8 cellular contexts compared by ENCODE assay signal in genomic region chr22:25564979-25565677, GRCh38. TPM values are rescaled to one million over a fixed set of nuclear protein-coding genes. Genes with fewer than 3 reads are reported as not detected.
A peak's percentile ranks its signal among the peaks of the same experiment; 100 is the strongest.
DNase-seq lines count a peak whose midpoint lies in the region; ATAC-seq lines count a peak whose summit lies in the region.

No MANE protein-coding gene starts in this region.

- no peaks in the 10 kb centered on the region for H3K36me3 ChIP-seq in MG63
- no peaks in the 10 kb centered on the region for H3K36me3 ChIP-seq in skeletal muscle satellite cell (ENCODE audit: insufficient read depth, low read length)

- H3K4me3 ChIP-seq in MG63 (peak overlapping the region; percentile 41), iPS-11a (ENCODE audit: low read depth, low read length) (peak overlapping the region; percentile 76), skeletal muscle satellite cell (ENCODE audit: low read length) (peak overlapping the region; percentile 83)

- DNase-seq in AG08396 (ENCODE audit: low spot score), result peak; percentile 44
- DNase-seq in MG63, result peak; percentile 10
- DNase-seq in activated naive CD4-positive, alpha-beta T cell treated with anti-CD3 and anti-CD28 coated beads, Interleukin-2, amount 50 U/mL, for 72 hours (ENCODE audit: low spot score in 2 of 2), result peak; percentile 20 to 56
- DNase-seq in NCI-H2081 treated with DMSO at 0.1 percent for 48 hours (lab: John Stamatoyannopoulos, UW), result no peak
- DNase-seq in kidney glomerular epithelial cell (lab: John Stamatoyannopoulos, UW), result no peak

- peaks cover 11 to 20% of the 10 kb centered on the region in 2 donors for H3K36me3 Mint-ChIP-seq in activated naive CD4-positive, alpha-beta T cell treated with anti-CD3 and anti-CD28 coated beads, Interleukin-2, amount 50 U/mL, for 72 hours

- H3K9me3 ChIP-seq in MG63, result no peaks in the 10 kb centered on the region
- H3K9me3 ChIP-seq in skeletal muscle satellite cell (replicated peaks; ENCODE audit: low read length), result no peaks in the 10 kb centered on the region

- peak overlapping the region; percentile 63 for H3K9ac ChIP-seq in skeletal muscle satellite cell (ENCODE audit: low read depth, low read length)

- H3K4me2 ChIP-seq in skeletal muscle satellite cell (ENCODE audit: low read length), result peak overlapping the region; percentile 86

- H3K27ac Mint-ChIP-seq in activated naive CD4-positive, alpha-beta T cell treated with anti-CD3 and anti-CD28 coated beads, Interleukin-2, amount 50 U/mL, for 72 hours, result peak overlapping the region; percentile 78 to 80

- ATAC-seq in GM19324 (IDR thresholded peaks at IDR 0.05; ENCODE audit: low FRiP score, unreplicated experiment), result peak; percentile 13
- ATAC-seq in activated naive CD4-positive, alpha-beta T cell treated with anti-CD3 and anti-CD28 coated beads, Interleukin-2, amount 50 U/mL, for 72 hours, result peak; percentile 30 to 50

- peaks cover 35% of the 10 kb centered on the region for H3K27me3 ChIP-seq in MG63
- H3K27me3 ChIP-seq in skeletal muscle satellite cell (ENCODE audit: control insufficient read depth, insufficient read depth, low read length), result peaks cover 58% of the 10 kb centered on the region

- H3K9me3 Mint-ChIP-seq in activated naive CD4-positive, alpha-beta T cell treated with anti-CD3 and anti-CD28 coated beads, Interleukin-2, amount 50 U/mL, for 72 hours, result no peaks in the 10 kb centered on the region

- peaks cover 14% of the 10 kb centered on the region for H3K4me1 ChIP-seq in skeletal muscle satellite cell (ENCODE audit: control insufficient read depth, insufficient read depth, low read length)

RNA-seq across cellular contexts. Expression of gene GRK3, which starts 0.7 kb away (rescaled TPM):
- total RNA-seq in MG63 (2014; rRNA removed; shearing (Covaris generic); ENCODE audit: low replicate concordance), result 0.02 and 1.3 TPM in 2 replicates
- total RNA-seq in activated naive CD4-positive, alpha-beta T cell treated with anti-CD3 and anti-CD28 coated beads, Interleukin-2, amount 50 U/mL, for 72 hours, result 10 to 100 TPM; 13.6 to 31.6 TPM
- 1.7 and 2.5 TPM in 2 replicates for total RNA-seq in skeletal muscle satellite cell (2012; rRNA removed)

Comparison
In these comparisons a context has a peak if more than half of its experiments do, and no peak if none do; other contexts are left out.
1. DNase-seq: peak in AG08396 (single experiment), MG63 (single experiment) and activated naive CD4-positive, alpha-beta T cell treated with anti-CD3 and anti-CD28 coated beads, Interleukin-2, amount 50 U/mL, for 72 hours (2 of 2); none in NCI-H2081 treated with DMSO at 0.1 percent for 48 hours (single experiment) and kidney glomerular epithelial cell (single experiment).
2. Peak in every context shown above with its lines, with median percentiles within 50 percentile points of each other: H3K4me3 ChIP-seq.